ENCODE assay signal across 15 cellular contexts in the genomic region with DNA sequence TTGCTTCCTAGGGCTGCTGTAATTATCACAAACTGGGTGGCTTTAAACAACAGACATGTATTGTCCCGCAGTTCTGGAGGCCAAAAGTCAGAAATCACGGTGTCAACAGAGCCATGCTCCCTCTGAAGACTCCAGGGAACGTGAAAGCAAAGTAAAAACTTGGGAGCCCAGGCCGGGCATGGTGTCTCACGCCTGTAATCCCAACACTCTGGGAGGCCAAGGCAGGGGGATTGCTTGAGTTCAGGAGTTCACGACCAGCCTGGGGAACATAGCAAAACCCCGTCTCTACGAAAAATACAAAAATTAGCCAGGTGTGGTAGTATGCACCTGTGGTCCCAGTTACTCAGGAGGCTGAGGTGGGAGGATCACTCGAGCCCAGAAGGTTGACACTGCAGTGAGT.
"Had no signal": no experiment of that assay in that cellular context is flagged by ENCODE, and none has a peak within 500 bp of the region (broad histone marks: within the 10 kb centered on the region; RNA-seq: fewer than 3 reads in every experiment).

No MANE protein-coding gene starts in this region.

- H3K4me3 Mint-ChIP-seq: activated CD4-positive, alpha-beta memory T cell treated with anti-CD3 and anti-CD28 coated beads, Interleukin-2, amount 10 ng/mL, durations not matched to agents 7 days and 5 days; activated T-cell treated with anti-CD3 and anti-CD28 coated beads, Interleukin-2, amount 50 U/mL, for 24 hours; stimulated activated naive CD8-positive, alpha-beta T cell treated with anti-CD3 and anti-CD28 coated beads, Interleukin-15, Interleukin-2, amounts not matched to agents 100 ng/mL and 50 ng/mL, for 24 hours; T-helper 17 cell had no signal

- H3K27ac ChIP-seq: body of pancreas, foreskin keratinocyte, right lobe of liver, thoracic aorta had no signal

- H3K27me3 Mint-ChIP-seq: activated T-cell treated with anti-CD3 and anti-CD28 coated beads, Interleukin-2, amount 50 U/mL, for 24 hours; stimulated activated naive CD8-positive, alpha-beta T cell treated with anti-CD3 and anti-CD28 coated beads, Interleukin-15, Interleukin-2, amounts not matched to agents 100 ng/mL and 50 ng/mL, for 24 hours had no signal

- H3K4me1 Mint-ChIP-seq: activated CD4-positive, alpha-beta memory T cell treated with anti-CD3 and anti-CD28 coated beads, Interleukin-2, amount 10 ng/mL, durations not matched to agents 7 days and 5 days; T-helper 17 cell had no signal

- H3K36me3 ChIP-seq: right lobe of liver, spleen, thoracic aorta had no signal

- H3K27me3 ChIP-seq: body of pancreas, foreskin keratinocyte, right lobe of liver had no signal

- H3K9me3 ChIP-seq: body of pancreas, right lobe of liver, spleen, thoracic aorta had no signal

- H3K4me3 ChIP-seq: body of pancreas, right lobe of liver, spleen, thoracic aorta had no signal

- DNase-seq: activated CD4-positive, alpha-beta memory T cell treated with anti-CD3 and anti-CD28 coated beads, Interleukin-2, amount 10 ng/mL, durations not matched to agents 7 days and 5 days; activated CD4-positive, alpha-beta T cell treated with anti-CD3 and anti-CD28 coated beads for 4 hours; activated naive CD4-positive, alpha-beta T cell treated with anti-CD3 and anti-CD28 coated beads, Interleukin-2, amount 50 U/mL, for 16 hours; activated T-cell treated with anti-CD3 and anti-CD28 coated beads, Interleukin-2, amount 50 U/mL, for 24 hours; amniotic stem cell; body of pancreas; central memory CD4-positive, alpha-beta T cell; cortex of kidney; effector CD8-positive, alpha-beta T cell; foreskin keratinocyte; spleen; T-helper 17 cell had no signal

- H3K27ac Mint-ChIP-seq: activated CD4-positive, alpha-beta memory T cell treated with anti-CD3 and anti-CD28 coated beads, Interleukin-2, amount 10 ng/mL, durations not matched to agents 7 days and 5 days; activated T-cell treated with anti-CD3 and anti-CD28 coated beads, Interleukin-2, amount 50 U/mL, for 24 hours; stimulated activated naive CD8-positive, alpha-beta T cell treated with anti-CD3 and anti-CD28 coated beads, Interleukin-15, Interleukin-2, amounts not matched to agents 100 ng/mL and 50 ng/mL, for 24 hours; T-helper 17 cell had no signal

- ATAC-seq: body of pancreas, foreskin keratinocyte, right lobe of liver, T-helper 17 cell had no signal

- H3K9me3 Mint-ChIP-seq: activated CD4-positive, alpha-beta memory T cell treated with anti-CD3 and anti-CD28 coated beads, Interleukin-2, amount 10 ng/mL, durations not matched to agents 7 days and 5 days; activated T-cell treated with anti-CD3 and anti-CD28 coated beads, Interleukin-2, amount 50 U/mL, for 24 hours; stimulated activated naive CD8-positive, alpha-beta T cell treated with anti-CD3 and anti-CD28 coated beads, Interleukin-15, Interleukin-2, amounts not matched to agents 100 ng/mL and 50 ng/mL, for 24 hours had no signal
